ENCODE assay signal across 10 cellular contexts in genomic region chr1:66993076-66993475, GRCh38.
"Had no signal": no experiment of that assay in that cellular context is flagged by ENCODE, and none has a peak within 500 bp of the region (broad histone marks: within the 10 kb centered on the region; RNA-seq: fewer than 3 reads in every experiment).

No MANE protein-coding gene starts in this region.

- H3K9me3 ChIP-seq: HAP-1 had no signal

- H3K9me3 Mint-ChIP-seq: GM23338, H9, HFFc6 had no signal

- H3K27ac Mint-ChIP-seq: GM23338, H9, HFFc6 had no signal

- H3K4me2 ChIP-seq: GM23338 had no signal

- H2AFZ ChIP-seq: GM23248, GM23338 had no signal

- H3K9ac ChIP-seq: GM23248 had no signal

- H3K4me3 Mint-ChIP-seq: GM23338, H9, HFFc6 had no signal

- H3K4me3 ChIP-seq: GM23248, GM23338, HAP-1 had no signal

- FAIRE-seq: H1, H54 had no signal

- H3K4me1 Mint-ChIP-seq: GM23338, H9 had no signal

- H3K27ac ChIP-seq: GM23248 had no signal

- DNase-seq: GM23248, GOT3, H7, H9, HCEC 1CT, HFFc6 had no signal

- H3K4me1 ChIP-seq: HAP-1 had no signal
